1 cellular context compared by ENCODE assay signal in the genomic region with DNA sequence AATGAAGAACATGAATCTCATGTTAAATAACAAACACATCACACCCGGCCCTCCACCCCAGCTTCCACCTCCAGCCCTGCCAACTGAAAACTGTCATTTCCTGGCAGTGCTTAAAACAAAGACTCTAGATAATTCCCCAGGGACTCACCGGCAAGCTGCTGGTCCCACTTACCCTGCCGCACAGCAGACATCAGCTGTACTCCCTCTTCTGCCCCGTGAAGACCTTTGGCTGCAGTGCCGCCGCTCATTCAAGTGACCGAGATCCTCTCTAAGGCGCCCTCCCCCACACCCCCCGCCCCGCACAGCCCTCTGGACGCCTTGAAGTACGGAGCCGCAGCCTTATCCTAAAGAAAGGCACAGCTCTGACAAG.
TF ChIP-seq lines count a peak whose summit lies in the region.

No MANE protein-coding gene starts in this region.

TF ChIP-seq in HEK293, 187 proteins besides CTCF, POLR2A, EP300 and RAD21 (continued from another document and continues in another):
- TF ChIP-seq, protein P1, sequence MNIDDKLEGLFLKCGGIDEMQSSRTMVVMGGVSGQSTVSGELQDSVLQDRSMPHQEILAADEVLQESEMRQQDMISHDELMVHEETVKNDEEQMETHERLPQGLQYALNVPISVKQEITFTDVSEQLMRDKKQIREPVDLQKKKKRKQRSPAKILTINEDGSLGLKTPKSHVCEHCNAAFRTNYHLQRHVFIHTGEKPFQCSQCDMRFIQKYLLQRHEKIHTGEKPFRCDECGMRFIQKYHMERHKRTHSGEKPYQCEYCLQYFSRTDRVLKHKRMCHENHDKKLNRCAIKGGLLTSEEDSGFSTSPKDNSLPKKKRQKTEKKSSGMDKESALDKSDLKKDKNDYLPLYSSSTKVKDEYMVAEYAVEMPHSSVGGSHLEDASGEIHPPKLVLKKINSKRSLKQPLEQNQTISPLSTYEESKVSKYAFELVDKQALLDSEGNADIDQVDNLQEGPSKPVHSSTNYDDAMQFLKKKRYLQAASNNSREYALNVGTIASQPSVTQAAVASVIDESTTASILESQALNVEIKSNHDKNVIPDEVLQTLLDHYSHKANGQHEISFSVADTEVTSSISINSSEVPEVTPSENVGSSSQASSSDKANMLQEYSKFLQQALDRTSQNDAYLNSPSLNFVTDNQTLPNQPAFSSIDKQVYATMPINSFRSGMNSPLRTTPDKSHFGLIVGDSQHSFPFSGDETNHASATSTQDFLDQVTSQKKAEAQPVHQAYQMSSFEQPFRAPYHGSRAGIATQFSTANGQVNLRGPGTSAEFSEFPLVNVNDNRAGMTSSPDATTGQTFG (tag by site-specific recombination; IDR thresholded peaks at IDR 0.05; ENCODE audit: borderline replicate concordance), result no peak
- no peak for TF ChIP-seq MYNN (tag by site-specific recombination; IDR thresholded peaks at IDR 0.05; ENCODE audit: borderline replicate concordance)
- no peak for TF ChIP-seq ZNF398 (tag by site-specific recombination; IDR thresholded peaks at IDR 0.05)
- TF ChIP-seq ZNF521 (tag by site-specific recombination; IDR thresholded peaks at IDR 0.05), result no peak
- TF ChIP-seq, protein P2, sequence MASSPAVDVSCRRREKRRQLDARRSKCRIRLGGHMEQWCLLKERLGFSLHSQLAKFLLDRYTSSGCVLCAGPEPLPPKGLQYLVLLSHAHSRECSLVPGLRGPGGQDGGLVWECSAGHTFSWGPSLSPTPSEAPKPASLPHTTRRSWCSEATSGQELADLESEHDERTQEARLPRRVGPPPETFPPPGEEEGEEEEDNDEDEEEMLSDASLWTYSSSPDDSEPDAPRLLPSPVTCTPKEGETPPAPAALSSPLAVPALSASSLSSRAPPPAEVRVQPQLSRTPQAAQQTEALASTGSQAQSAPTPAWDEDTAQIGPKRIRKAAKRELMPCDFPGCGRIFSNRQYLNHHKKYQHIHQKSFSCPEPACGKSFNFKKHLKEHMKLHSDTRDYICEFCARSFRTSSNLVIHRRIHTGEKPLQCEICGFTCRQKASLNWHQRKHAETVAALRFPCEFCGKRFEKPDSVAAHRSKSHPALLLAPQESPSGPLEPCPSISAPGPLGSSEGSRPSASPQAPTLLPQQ (tag by site-specific recombination; IDR thresholded peaks at IDR 0.05), result peak; percentile 92
- no peak for TF ChIP-seq ZNF707 (tag by site-specific recombination; IDR thresholded peaks at IDR 0.05)
- no peak; the same call in 1 of the 2 replicates for TF ChIP-seq GLIS2 (tag by site-specific recombination; IDR thresholded peaks at IDR 0.05)
- TF ChIP-seq PRDM4 (tag by site-specific recombination; IDR thresholded peaks at IDR 0.05), result peak; percentile 98
- TF ChIP-seq ZNF132 (tag by site-specific recombination; IDR thresholded peaks at IDR 0.05; ENCODE audit: borderline replicate concordance), result no peak
- no peak for TF ChIP-seq ZNF23 (tag by site-specific recombination; IDR thresholded peaks at IDR 0.05; ENCODE audit: borderline replicate concordance)
- 0 out of 2 replicates have a peak, but pooled peaks have one; percentile 15 for TF ChIP-seq IKZF3 (tag by site-specific recombination; IDR thresholded peaks at IDR 0.05)
- no peak for TF ChIP-seq ZNF596 (tag by site-specific recombination; IDR thresholded peaks at IDR 0.05)
- no peak for TF ChIP-seq ZXDB (tag by site-specific recombination; IDR thresholded peaks at IDR 0.05)
- peak; percentile 62 for TF ChIP-seq ZNF335 (tag by site-specific recombination; conservative IDR thresholded peaks at IDR 0.05)
- TF ChIP-seq ZNF514 (tag by site-specific recombination; IDR thresholded peaks at IDR 0.05), result no peak
- no peak for TF ChIP-seq KLF1 (tag by site-specific recombination; IDR thresholded peaks at IDR 0.05)
- TF ChIP-seq, protein P3, sequence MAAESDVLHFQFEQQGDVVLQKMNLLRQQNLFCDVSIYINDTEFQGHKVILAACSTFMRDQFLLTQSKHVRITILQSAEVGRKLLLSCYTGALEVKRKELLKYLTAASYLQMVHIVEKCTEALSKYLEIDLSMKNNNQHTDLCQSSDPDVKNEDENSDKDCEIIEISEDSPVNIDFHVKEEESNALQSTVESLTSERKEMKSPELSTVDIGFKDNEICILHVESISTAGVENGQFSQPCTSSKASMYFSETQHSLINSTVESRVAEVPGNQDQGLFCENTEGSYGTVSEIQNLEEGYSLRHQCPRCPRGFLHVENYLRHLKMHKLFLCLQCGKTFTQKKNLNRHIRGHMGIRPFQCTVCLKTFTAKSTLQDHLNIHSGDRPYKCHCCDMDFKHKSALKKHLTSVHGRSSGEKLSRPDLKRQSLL (tag by site-specific recombination; IDR thresholded peaks at IDR 0.05), result no peak
- no peak for TF ChIP-seq SALL2 (tag by site-specific recombination; IDR thresholded peaks at IDR 0.05; ENCODE audit: borderline replicate concordance)
- TF ChIP-seq, protein P4, sequence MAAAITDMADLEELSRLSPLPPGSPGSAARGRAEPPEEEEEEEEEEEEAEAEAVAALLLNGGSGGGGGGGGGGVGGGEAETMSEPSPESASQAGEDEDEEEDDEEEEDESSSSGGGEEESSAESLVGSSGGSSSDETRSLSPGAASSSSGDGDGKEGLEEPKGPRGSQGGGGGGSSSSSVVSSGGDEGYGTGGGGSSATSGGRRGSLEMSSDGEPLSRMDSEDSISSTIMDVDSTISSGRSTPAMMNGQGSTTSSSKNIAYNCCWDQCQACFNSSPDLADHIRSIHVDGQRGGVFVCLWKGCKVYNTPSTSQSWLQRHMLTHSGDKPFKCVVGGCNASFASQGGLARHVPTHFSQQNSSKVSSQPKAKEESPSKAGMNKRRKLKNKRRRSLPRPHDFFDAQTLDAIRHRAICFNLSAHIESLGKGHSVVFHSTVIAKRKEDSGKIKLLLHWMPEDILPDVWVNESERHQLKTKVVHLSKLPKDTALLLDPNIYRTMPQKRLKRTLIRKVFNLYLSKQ (tag by site-specific recombination; IDR thresholded peaks at IDR 0.05; ENCODE audit: borderline replicate concordance), result no peak
- no peak for TF ChIP-seq REPIN1 (tag by site-specific recombination; IDR thresholded peaks at IDR 0.05; ENCODE audit: low read depth)
- TF ChIP-seq ZNF658 (tag by site-specific recombination; IDR thresholded peaks at IDR 0.05), result no peak
- TF ChIP-seq ZFP41 (tag by site-specific recombination; IDR thresholded peaks at IDR 0.05; ENCODE audit: borderline replicate concordance), result no peak
- TF ChIP-seq ZNF645 (tag by site-specific recombination; IDR thresholded peaks at IDR 0.05), result no peak
- TF ChIP-seq ZNF221 (tag by site-specific recombination; IDR thresholded peaks at IDR 0.05; ENCODE audit: borderline replicate concordance), result no peak
- TF ChIP-seq ZNF558 (tag by site-specific recombination; IDR thresholded peaks at IDR 0.05), result no peak
- TF ChIP-seq, protein P5, sequence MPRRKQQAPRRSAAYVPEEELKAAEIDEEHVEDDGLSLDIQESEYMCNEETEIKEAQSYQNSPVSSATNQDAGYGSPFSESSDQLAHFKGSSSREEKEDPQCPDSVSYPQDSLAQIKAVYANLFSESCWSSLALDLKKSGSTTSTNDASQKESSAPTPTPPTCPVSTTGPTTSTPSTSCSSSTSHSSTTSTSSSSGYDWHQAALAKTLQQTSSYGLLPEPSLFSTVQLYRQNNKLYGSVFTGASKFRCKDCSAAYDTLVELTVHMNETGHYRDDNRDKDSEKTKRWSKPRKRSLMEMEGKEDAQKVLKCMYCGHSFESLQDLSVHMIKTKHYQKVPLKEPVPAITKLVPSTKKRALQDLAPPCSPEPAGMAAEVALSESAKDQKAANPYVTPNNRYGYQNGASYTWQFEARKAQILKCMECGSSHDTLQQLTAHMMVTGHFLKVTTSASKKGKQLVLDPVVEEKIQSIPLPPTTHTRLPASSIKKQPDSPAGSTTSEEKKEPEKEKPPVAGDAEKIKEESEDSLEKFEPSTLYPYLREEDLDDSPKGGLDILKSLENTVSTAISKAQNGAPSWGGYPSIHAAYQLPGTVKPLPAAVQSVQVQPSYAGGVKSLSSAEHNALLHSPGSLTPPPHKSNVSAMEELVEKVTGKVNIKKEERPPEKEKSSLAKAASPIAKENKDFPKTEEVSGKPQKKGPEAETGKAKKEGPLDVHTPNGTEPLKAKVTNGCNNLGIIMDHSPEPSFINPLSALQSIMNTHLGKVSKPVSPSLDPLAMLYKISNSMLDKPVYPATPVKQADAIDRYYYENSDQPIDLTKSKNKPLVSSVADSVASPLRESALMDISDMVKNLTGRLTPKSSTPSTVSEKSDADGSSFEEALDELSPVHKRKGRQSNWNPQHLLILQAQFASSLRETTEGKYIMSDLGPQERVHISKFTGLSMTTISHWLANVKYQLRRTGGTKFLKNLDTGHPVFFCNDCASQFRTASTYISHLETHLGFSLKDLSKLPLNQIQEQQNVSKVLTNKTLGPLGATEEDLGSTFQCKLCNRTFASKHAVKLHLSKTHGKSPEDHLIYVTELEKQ (tag by site-specific recombination; IDR thresholded peaks at IDR 0.05; ENCODE audit: borderline replicate concordance), result no peak
- TF ChIP-seq ZNF48 (tag by site-specific recombination; IDR thresholded peaks at IDR 0.05), result no peak
- TF ChIP-seq ZNF266 (tag by site-specific recombination; IDR thresholded peaks at IDR 0.05; ENCODE audit: low read depth), result no peak
- 0 out of 2 replicates have a peak, but pooled peaks have one; percentile 53 for TF ChIP-seq ZNF76 (tag by site-specific recombination; IDR thresholded peaks at IDR 0.05; ENCODE audit: borderline replicate concordance, low read depth)
- peak; percentile 48; the same call in 1 of the 2 replicates for TF ChIP-seq ZBTB20 (tag by site-specific recombination; IDR thresholded peaks at IDR 0.05)
- no peak for TF ChIP-seq ZNF654 (tag by site-specific recombination; IDR thresholded peaks at IDR 0.05; ENCODE audit: low read depth)
- TF ChIP-seq ZNF830 (tag by site-specific recombination; IDR thresholded peaks at IDR 0.05; ENCODE audit: low read depth), result no peak
- no peak for TF ChIP-seq ZNF571 (tag by site-specific recombination; IDR thresholded peaks at IDR 0.05)
- TF ChIP-seq ZNF560 (tag by site-specific recombination; IDR thresholded peaks at IDR 0.05; ENCODE audit: borderline replicate concordance), result no peak
- TF ChIP-seq ZNF777 (tag by site-specific recombination; IDR thresholded peaks at IDR 0.05; ENCODE audit: borderline replicate concordance), result no peak
- TF ChIP-seq WT1 (tag by site-specific recombination; IDR thresholded peaks at IDR 0.05), result no peak
- TF ChIP-seq ZNF239 (tag by site-specific recombination; IDR thresholded peaks at IDR 0.05), result no peak
- no peak for TF ChIP-seq ZNF175 (tag by site-specific recombination; IDR thresholded peaks at IDR 0.05)
- TF ChIP-seq ZNF16 (tag by site-specific recombination; IDR thresholded peaks at IDR 0.05; ENCODE audit: low read depth), result no peak
- no peak for TF ChIP-seq ZNF302 (tag by site-specific recombination; IDR thresholded peaks at IDR 0.05; ENCODE audit: low read depth)
- TF ChIP-seq ZNF214 (tag by site-specific recombination; IDR thresholded peaks at IDR 0.05; ENCODE audit: borderline replicate concordance), result no peak
- no peak for TF ChIP-seq ZNF311 (tag by site-specific recombination; IDR thresholded peaks at IDR 0.05; ENCODE audit: borderline replicate concordance)
- TF ChIP-seq KLF9 (tag by site-specific recombination; IDR thresholded peaks at IDR 0.05; ENCODE audit: low read depth), result no peak
- no peak for TF ChIP-seq ZNF473 (tag by site-specific recombination; IDR thresholded peaks at IDR 0.05)
- TF ChIP-seq ZNF341 (tag by site-specific recombination; IDR thresholded peaks at IDR 0.05; ENCODE audit: low read depth), result no peak
- TF ChIP-seq SP2 (tag by site-specific recombination; IDR thresholded peaks at IDR 0.05), result no peak
- no peak for TF ChIP-seq ZNF580 (tag by site-specific recombination; IDR thresholded peaks at IDR 0.05)
